ENCODE assay signal across 8 cellular contexts in the genomic region with DNA sequence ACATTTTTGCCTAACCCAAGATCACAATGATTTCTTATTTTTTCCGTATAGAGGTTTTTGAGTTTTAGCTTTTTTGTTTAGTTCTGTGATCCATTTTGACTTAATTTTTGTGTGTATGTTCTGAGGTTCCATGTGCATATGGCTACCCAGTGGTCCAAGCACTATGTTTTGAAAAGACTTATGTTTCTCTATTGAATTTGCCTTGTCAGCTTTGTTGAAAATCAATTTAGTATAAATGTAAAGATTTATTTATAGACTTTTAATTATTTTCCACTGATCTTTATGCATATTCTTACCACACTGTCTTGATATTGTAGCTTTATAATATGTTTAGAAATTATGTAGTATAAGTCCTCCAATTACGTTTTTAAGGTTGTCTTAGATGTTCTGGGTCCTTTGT.
"Had no signal": no experiment of that assay in that cellular context is flagged by ENCODE, and none has a peak within 500 bp of the region (broad histone marks: within the 10 kb centered on the region; RNA-seq: fewer than 3 reads in every experiment).

No MANE protein-coding gene starts in this region.

- H3K27ac ChIP-seq: HL-60 had no signal

- FAIRE-seq: H1, H54 had no signal

- H3K4me2 ChIP-seq: GM23338 had no signal

- ATAC-seq: GM23338 had no signal

- DNase-seq: H9, HCEC 1CT, Kasumi-1, KG1 had no signal

- H3K4me3 ChIP-seq: GM23338 had no signal
